8 cellular contexts compared by ENCODE assay signal in genomic region chr14:102140027-102140749, GRCh38. TPM values are rescaled to one million over a fixed set of nuclear protein-coding genes. Genes with fewer than 3 reads are reported as not detected.
A peak's percentile ranks its signal among the peaks of the same experiment; 100 is the strongest.
DNase-seq lines count a peak whose midpoint lies in the region; ATAC-seq and TF ChIP-seq lines count a peak whose summit lies in the region.

No MANE protein-coding gene starts in this region.

- H3K4me1 ChIP-seq in iPS-15b (ENCODE audit: control insufficient read depth, insufficient read depth, low read length) (peaks cover 11% of the 10 kb centered on the region), skeletal muscle tissue (ENCODE audit: control insufficient read depth in 3 of 3, insufficient read depth in 3 of 3, low read length in 3 of 3) (peaks cover 15 to 20% (median 17%) of the 10 kb centered on the region in 3 donors)

- H3K36me3 ChIP-seq in iPS-15b (ENCODE audit: control insufficient read depth, insufficient read depth, low read length) (no peaks in the 10 kb centered on the region), skeletal muscle tissue (ENCODE audit: control insufficient read depth in 3 of 3, insufficient read depth in 3 of 3, low read length in 3 of 3) (no peaks in the 10 kb centered on the region)

- H3K4me3 ChIP-seq in astrocyte of the cerebellum (ENCODE audit: low read depth, low read length) (peak overlapping the region; percentile 95), iPS-15b (ENCODE audit: low read depth, low read length) (peak overlapping the region; percentile 99), skeletal muscle tissue (ENCODE audit: low read length in 3 of 3) (peak overlapping the region; percentile 97 to 100 (median 97))

- H3K9ac ChIP-seq in iPS-15b (ENCODE audit: low read depth, low read length) (peak overlapping the region; percentile 92), skeletal muscle tissue (ENCODE audit: low read depth in 1 of 3, low read length in 3 of 3) (peak overlapping the region; percentile 98 to 99 (median 98))

- peak; percentile 6 for ATAC-seq in GM18520 (IDR thresholded peaks at IDR 0.05; ENCODE audit: unreplicated experiment)
- ATAC-seq in HG03097 (IDR thresholded peaks at IDR 0.05; ENCODE audit: low FRiP score, unreplicated experiment) = peak; percentile 22
- ATAC-seq in SK-N-SH treated with all-trans-retinoic acid at 6 μM for 48 hours = peak; percentile 52

- in situ Hi-C loops in ACHN (cut with HindIII; ENCODE audit: low pct_ligation_motif_present, low pct_unique_long_range_greater_than_20kb, low sequenced_read_pairs) (no loop called here), astrocyte of the cerebellum (cut with HindIII; ENCODE audit: low sequenced_read_pairs) (no loop called here)

- H3K9me3 ChIP-seq in iPS-15b (ENCODE audit: control insufficient read depth, insufficient read depth, low read length) (no peaks in the 10 kb centered on the region), skeletal muscle tissue (ENCODE audit: control insufficient read depth in 3 of 3, low read length in 3 of 3) (no peaks in the 10 kb centered on the region)

- peak overlapping the region; percentile 74 for H3K27ac ChIP-seq in skeletal muscle tissue (ENCODE audit: low read depth, low read length)

- DNase-seq in ACHN (peak; percentile 33), astrocyte of the cerebellum (ENCODE audit: low read depth) (no peak), superior temporal gyrus (ENCODE audit: extremely low spot score) (no peak)

- H3K27me3 ChIP-seq in iPS-15b (ENCODE audit: control insufficient read depth, insufficient read depth, low read length) = no peaks in the 10 kb centered on the region
- H3K27me3 ChIP-seq in skeletal muscle tissue (ENCODE audit: control insufficient read depth in 3 of 3, insufficient read depth in 3 of 3, low read length in 3 of 3) = no peaks in the 10 kb centered on the region

- no peak for TF ChIP-seq CTCF in astrocyte of the cerebellum (IDR thresholded peaks at IDR 0.05; ENCODE audit: low read depth, low read length, missing control alignments)

TF ChIP-seq in SK-N-SH treated with all-trans-retinoic acid at 6 μM for 48 hours, 23 proteins besides CTCF, POLR2A, EP300 and RAD21:
- TF ChIP-seq CSDC2 (CRISPR knock-in tag; IDR thresholded peaks at IDR 0.05) = no peak
- no peak for TF ChIP-seq RARB (CRISPR knock-in tag; IDR thresholded peaks at IDR 0.05)
- no peak for TF ChIP-seq TSHZ2 (CRISPR knock-in tag; IDR thresholded peaks at IDR 0.05)
- TF ChIP-seq ZFP3 (CRISPR knock-in tag; IDR thresholded peaks at IDR 0.05) = no peak
- no peak for TF ChIP-seq ARNTL (CRISPR knock-in tag; IDR thresholded peaks at IDR 0.05; ENCODE audit: borderline replicate concordance, low read depth)
- no peak for TF ChIP-seq ESRRG (CRISPR knock-in tag; IDR thresholded peaks at IDR 0.05)
- no peak for TF ChIP-seq ZNF70 (CRISPR knock-in tag; IDR thresholded peaks at IDR 0.05)
- no peak for TF ChIP-seq TOX (CRISPR knock-in tag; IDR thresholded peaks at IDR 0.05; ENCODE audit: borderline replicate concordance)
- TF ChIP-seq TCF4 (CRISPR knock-in tag; IDR thresholded peaks at IDR 0.05; ENCODE audit: borderline replicate concordance) = no peak
- TF ChIP-seq ZNF8 (CRISPR knock-in tag; IDR thresholded peaks at IDR 0.05) = no peak
- no peak for TF ChIP-seq CREB5 (CRISPR knock-in tag; IDR thresholded peaks at IDR 0.05; ENCODE audit: low read depth)
- no peak for TF ChIP-seq PPARA (CRISPR knock-in tag; IDR thresholded peaks at IDR 0.05; ENCODE audit: borderline replicate concordance)
- TF ChIP-seq ISL1 (CRISPR knock-in tag; IDR thresholded peaks at IDR 0.05) = no peak

RNA-seq across cellular contexts. Expression of gene WDR20, which starts 0.5 kb away (rescaled TPM):
- total RNA-seq in skeletal muscle tissue = 26.1 TPM

RNA-seq across cellular contexts. Expression of gene HSP90AA1, which starts 53.3 kb away (rescaled TPM):
- 74.6 TPM for total RNA-seq in skeletal muscle tissue
